ENCODE assay signal across 18 cellular contexts in genomic region chr5:56808211-56808610, GRCh38. TPM values are rescaled to one million over a fixed set of nuclear protein-coding genes. Genes with fewer than 3 reads are reported as not detected.
DNase-seq lines count a peak whose midpoint lies in the region; ATAC-seq and TF ChIP-seq lines count a peak whose summit lies in the region.
"Had no signal": no experiment of that assay in that cellular context is flagged by ENCODE, and none has a peak within 500 bp of the region (broad histone marks: within the 10 kb centered on the region; RNA-seq: fewer than 3 reads in every experiment).

No MANE protein-coding gene starts in this region.

- WGBS in trophoblast cell (ENCODE audit: extremely low coverage, insufficient coverage, insufficient read length), result no CpG with 5 or more reads among the region's 4 CpGs
- 92 to 96% (median 95%) methylated on average over 4 of the region's 4 CpGs for WGBS in heart left ventricle, 4 donors

- peaks cover 0 to 4% of the 10 kb centered on the region in 2 donors for H3K36me3 Mint-ChIP-seq in stimulated activated naive B cell treated with anti-CD40 and anti-IgM and Interleukin-4, amounts not matched to agents 10 μg/mL and 1 μg/mL and 100 μg/mL, for 72 hours
- no peaks in the 10 kb centered on the region for H3K36me3 Mint-ChIP-seq in CD8-positive, alpha-beta T cell
- H3K36me3 Mint-ChIP-seq: CD14-positive monocyte; CD4-positive, alpha-beta memory T cell; CD4-positive, CD25-positive, alpha-beta regulatory T cell had no signal

- H3K4ac ChIP-seq in trophoblast cell (ENCODE audit: low read depth, low read length), result no peak overlapping the region

- ATAC-seq in left colon, result peak; percentile 11
- ATAC-seq in stimulated activated naive B cell treated with anti-CD40 and anti-IgM and Interleukin-4, amounts not matched to agents 10 μg/mL and 1 μg/mL and 100 μg/mL, for 72 hours (replicated peaks), result peak; percentile 35 to 52
- no peak for ATAC-seq in heart left ventricle
- ATAC-seq in CD8-positive, alpha-beta T cell, result no peak

- H2AFZ ChIP-seq in trophoblast cell (ENCODE audit: insufficient read depth, low read length, poor library complexity), result no peak overlapping the region

- H3K18ac ChIP-seq in trophoblast cell (ENCODE audit: low read length), result no peak overlapping the region

- no peaks in the 10 kb centered on the region for H3K9me3 ChIP-seq in trophoblast cell (ENCODE audit: insufficient read depth, low read depth, low read length)
- no peaks in the 10 kb centered on the region for H3K9me3 ChIP-seq in heart left ventricle
- no peaks in the 10 kb centered on the region for H3K9me3 ChIP-seq in CD8-positive, alpha-beta T cell (ENCODE audit: low read length)
- H3K9me3 ChIP-seq: BE2C, Caco-2 had no signal

- H3K27ac ChIP-seq in trophoblast cell (ENCODE audit: low read depth, low read length) (no peak overlapping the region), heart left ventricle (no peak overlapping the region)
- H3K27ac ChIP-seq in CD8-positive, alpha-beta T cell (ENCODE audit: low read depth, low read length), result no peak overlapping the region
- H3K27ac ChIP-seq: BLaER1 had no signal

- H3K27me3 Mint-ChIP-seq in stimulated activated naive B cell treated with anti-CD40 and anti-IgM and Interleukin-4, amounts not matched to agents 10 μg/mL and 1 μg/mL and 100 μg/mL, for 72 hours, result no peaks in the 10 kb centered on the region
- no peaks in the 10 kb centered on the region for H3K27me3 Mint-ChIP-seq in CD8-positive, alpha-beta T cell (ENCODE audit: low read depth)
- H3K27me3 Mint-ChIP-seq: CD4-positive, alpha-beta memory T cell; CD4-positive, CD25-positive, alpha-beta regulatory T cell had no signal

- POLR2A ChIA-PET in CD8-positive, alpha-beta T cell (lab: Charles Lee), result no interaction called here

- no peak overlapping the region for H4K91ac ChIP-seq in trophoblast cell (ENCODE audit: low read depth, low read length)

- peak overlapping the region; percentile 60 for H3K27ac Mint-ChIP-seq in stimulated activated naive B cell treated with anti-CD40 and anti-IgM and Interleukin-4, amounts not matched to agents 10 μg/mL and 1 μg/mL and 100 μg/mL, for 72 hours
- no peak overlapping the region for H3K27ac Mint-ChIP-seq in CD8-positive, alpha-beta T cell
- H3K27ac Mint-ChIP-seq: CD4-positive, alpha-beta memory T cell had no signal

- no peak overlapping the region for H3K4me2 ChIP-seq in trophoblast cell (ENCODE audit: low read length)
- H3K4me2 ChIP-seq: BLaER1 had no signal

- no peak overlapping the region for H2BK12ac ChIP-seq in trophoblast cell (ENCODE audit: low read length)

- DNase-seq in left colon, result no peak
- DNase-seq in trophoblast cell, result peak; percentile 62 to 83
- no peak for DNase-seq in stimulated activated naive B cell treated with anti-CD40 and anti-IgM and Interleukin-4, amounts not matched to agents 10 μg/mL and 1 μg/mL and 100 μg/mL, for 72 hours
- DNase-seq in heart left ventricle, result no peak
- DNase-seq in stimulated activated CD4-positive, alpha-beta T cell treated with anti-CD3 and anti-CD28 coated beads, Interleukin-4, amount 100 ng/mL, for 1 hour, result no peak
- no peak for DNase-seq in CD8-positive, alpha-beta T cell
- DNase-seq: 8988T; ACHN; BE2C; C1 segment of cervical spinal cord; Caco-2; Calu3; CD4-positive, alpha-beta memory T cell; CD4-positive, CD25-positive, alpha-beta regulatory T cell; DMS79 treated with DMSO at 0.1 percent for 48 hours; GF-D8 had no signal

- H2BK120ac ChIP-seq in trophoblast cell (ENCODE audit: insufficient read depth, low read length, poor library complexity), result no peak overlapping the region

- no peak overlapping the region for H3K23ac ChIP-seq in trophoblast cell (ENCODE audit: low read length)

- no peak overlapping the region for H4K12ac ChIP-seq in trophoblast cell (ENCODE audit: low read depth, low read length)

- no peaks in the 10 kb centered on the region for H3K79me2 ChIP-seq in trophoblast cell (ENCODE audit: control insufficient read depth, insufficient read depth, low read length, poor library complexity)

- no peak for TF ChIP-seq POLR2A in heart left ventricle (IDR thresholded peaks at IDR 0.05)

- H2BK5ac ChIP-seq in trophoblast cell (ENCODE audit: low read depth, low read length, poor library complexity), result no peak overlapping the region

- no peak for TF ChIP-seq CTCF in heart left ventricle (IDR thresholded peaks at IDR 0.05)
- TF ChIP-seq CTCF in CD8-positive, alpha-beta T cell (IDR thresholded peaks at IDR 0.05), result no peak

- CTCF ChIA-PET in CD8-positive, alpha-beta T cell (lab: Charles Lee), result no interaction called here

- intact Hi-C loops in left colon (cut with DNase I, micrococcal nuclease) (no loop called here), heart left ventricle (cut with DNase I) (loop anchor here in 1 of 10 donors (10.0 kb wide), 1 partner anchor 193 kb away; no protein-coding TSS in a partner anchor)
- intact Hi-C loops in CD8-positive, alpha-beta T cell (cut with DNase I, micrococcal nuclease), result no loop called here

- H3K4me1 ChIP-seq in trophoblast cell (ENCODE audit: control insufficient read depth in 1 of 2, insufficient read depth in 2 of 2, low read length in 2 of 2) (no peaks in the 10 kb centered on the region), heart left ventricle (peaks cover 0 to 5% (median 0%) of the 10 kb centered on the region in 12 donors)
- no peaks in the 10 kb centered on the region for H3K4me1 ChIP-seq in CD8-positive, alpha-beta T cell (ENCODE audit: insufficient read depth, low read length)

- peak overlapping the region in 1 of 2 donors; percentile 14 for H3K4me3 Mint-ChIP-seq in stimulated activated naive B cell treated with anti-CD40 and anti-IgM and Interleukin-4, amounts not matched to agents 10 μg/mL and 1 μg/mL and 100 μg/mL, for 72 hours
- H3K4me3 Mint-ChIP-seq in CD8-positive, alpha-beta T cell, result no peak overlapping the region
- H3K4me3 Mint-ChIP-seq: CD14-positive monocyte; CD4-positive, alpha-beta memory T cell; CD4-positive, CD25-positive, alpha-beta regulatory T cell had no signal

- peaks cover 22 to 44% of the 10 kb centered on the region in 2 donors for H3K4me1 Mint-ChIP-seq in stimulated activated naive B cell treated with anti-CD40 and anti-IgM and Interleukin-4, amounts not matched to agents 10 μg/mL and 1 μg/mL and 100 μg/mL, for 72 hours
- H3K4me1 Mint-ChIP-seq in CD8-positive, alpha-beta T cell (ENCODE audit: low read depth), result peaks cover 7% of the 10 kb centered on the region

- H3K9ac ChIP-seq in trophoblast cell (ENCODE audit: low read length), result no peak overlapping the region
- H3K9ac ChIP-seq: BLaER1 had no signal

- H2AK5ac ChIP-seq in trophoblast cell (ENCODE audit: low read length), result no peak overlapping the region

- no peak overlapping the region for H4K8ac ChIP-seq in trophoblast cell (ENCODE audit: low read depth, low read length)

- H3K9me3 Mint-ChIP-seq in stimulated activated naive B cell treated with anti-CD40 and anti-IgM and Interleukin-4, amounts not matched to agents 10 μg/mL and 1 μg/mL and 100 μg/mL, for 72 hours, result peaks cover 0 to 4% of the 10 kb centered on the region in 2 donors
- H3K9me3 Mint-ChIP-seq in CD8-positive, alpha-beta T cell, result no peaks in the 10 kb centered on the region
- H3K9me3 Mint-ChIP-seq: CD4-positive, CD25-positive, alpha-beta regulatory T cell had no signal

- no peaks in the 10 kb centered on the region for H3K79me1 ChIP-seq in trophoblast cell (ENCODE audit: low read length)

- H3K14ac ChIP-seq in trophoblast cell (ENCODE audit: low read length), result no peak overlapping the region

- no peaks in the 10 kb centered on the region for H3K36me3 ChIP-seq in trophoblast cell (ENCODE audit: control insufficient read depth in 1 of 2, insufficient read depth in 2 of 2, low read length in 2 of 2)
- H3K36me3 ChIP-seq in heart left ventricle, result no peaks in the 10 kb centered on the region
- H3K36me3 ChIP-seq in CD8-positive, alpha-beta T cell (ENCODE audit: insufficient read depth, low read length), result no peaks in the 10 kb centered on the region
- H3K36me3 ChIP-seq: BE2C, BLaER1 had no signal

- no peak overlapping the region for H3K4me3 ChIP-seq in trophoblast cell (ENCODE audit: low read depth, low read length)
- H3K4me3 ChIP-seq in heart left ventricle, result no peak overlapping the region
- no peak overlapping the region for H3K4me3 ChIP-seq in CD8-positive, alpha-beta T cell (ENCODE audit: low read depth, low read length)
- H3K4me3 ChIP-seq: BLaER1 had no signal

- H3K27me3 ChIP-seq in trophoblast cell (ENCODE audit: insufficient read depth, low read length) (no peaks in the 10 kb centered on the region), heart left ventricle (no peaks in the 10 kb centered on the region)
- no peaks in the 10 kb centered on the region for H3K27me3 ChIP-seq in CD8-positive, alpha-beta T cell (ENCODE audit: insufficient read depth, low read length)
- H3K27me3 ChIP-seq: BE2C, BLaER1 had no signal

RNA-seq across cellular contexts. Expression of gene MAP3K1, which starts 7.1 kb away (rescaled TPM):
- total RNA-seq in left colon (10 to 100 TPM in 1 of 2 donors, 1 to 10 TPM in 1; 9.4 to 12.5 TPM), heart left ventricle (10 to 100 TPM in 2 of 9 donors, 1 to 10 TPM in 7; 4.5 to 19.5 (median 7.2) TPM)
- 13.4 and 13.5 TPM in 2 replicates for polyA plus RNA-seq in trophoblast cell (2013)
- polyA plus RNA-seq in heart left ventricle, result 1 to 10 TPM; 2.1 to 2.9 TPM
- total RNA-seq in CD8-positive, alpha-beta T cell, result 10 to 100 TPM; 19.1 TPM

Comparison
In these comparisons a context has a peak if more than half of its experiments do, and no peak if none do; other contexts are left out.
1. ATAC-seq: peak in left colon (single experiment) and stimulated activated naive B cell treated with anti-CD40 and anti-IgM and Interleukin-4, amounts not matched to agents 10 μg/mL and 1 μg/mL and 100 μg/mL, for 72 hours (2 of 2); none in heart left ventricle (0 of 4) and CD8-positive, alpha-beta T cell (single experiment).
2. DNase-seq: peak in trophoblast cell (2 of 2); none in left colon (0 of 2), stimulated activated naive B cell treated with anti-CD40 and anti-IgM and Interleukin-4, amounts not matched to agents 10 μg/mL and 1 μg/mL and 100 μg/mL, for 72 hours (single experiment), heart left ventricle (0 of 5), stimulated activated CD4-positive, alpha-beta T cell treated with anti-CD3 and anti-CD28 coated beads, Interleukin-4, amount 100 ng/mL, for 1 hour (single experiment) and CD8-positive, alpha-beta T cell (0 of 7).